In genomic region chr11:119025099-119025473, GRCh38 we compare ENCODE assay signal across 13 cellular contexts. TPM values are rescaled to one million over a fixed set of nuclear protein-coding genes. Genes with fewer than 3 reads are reported as not detected.
DNase-seq lines count a peak whose midpoint lies in the region; ATAC-seq and TF ChIP-seq lines count a peak whose summit lies in the region.
"Had no signal": no experiment of that assay in that cellular context is flagged by ENCODE, and none has a peak within 500 bp of the region (broad histone marks: within the 10 kb centered on the region; RNA-seq: fewer than 3 reads in every experiment).

No MANE protein-coding gene starts in this region.

- peak; percentile 22 for ATAC-seq in WTC11
- ATAC-seq in lower lobe of right lung = no peak
- no peak for ATAC-seq in thoracic aorta (ENCODE audit: insufficient number of reproducible peaks, low FRiP score, low read depth)
- ATAC-seq in HG03565 (IDR thresholded peaks at IDR 0.05; ENCODE audit: unreplicated experiment) = no peak

- POLR2A ChIA-PET in WTC11 (lab: Charles Lee) = no interaction called here

- H3K4me3 Mint-ChIP-seq in WTC11 = no peak overlapping the region
- H3K4me3 Mint-ChIP-seq: dendritic cell treated with granulocyte-macrophage colony-stimulating factor and Interleukin-4, amounts not matched to agents 40 ng/mL and 50 ng/mL, for 4 days had no signal

- CTCF ChIA-PET in mammary epithelial cell (lab: Charles Lee; ENCODE audit: low non-redundant PET) (no interaction called here), WTC11 (lab: Charles Lee) (interaction anchor here (0.5 kb wide), 1 partner anchor 11 kb away, joined by 6 read pairs; no protein-coding TSS in a partner anchor)

- no peaks in the 10 kb centered on the region for H3K27me3 ChIP-seq in breast epithelium
- H3K27me3 ChIP-seq in mammary epithelial cell (ENCODE audit: insufficient read depth, low read length) = no peaks in the 10 kb centered on the region
- no peaks in the 10 kb centered on the region for H3K27me3 ChIP-seq in lower lobe of right lung (ENCODE audit: low read depth)
- H3K27me3 ChIP-seq in thoracic aorta (replicated peaks; ENCODE audit: insufficient read depth) = no peaks in the 10 kb centered on the region
- H3K27me3 ChIP-seq: thyroid gland had no signal

- peak overlapping the region; percentile 10 to 67 for H3K27ac ChIP-seq in breast epithelium
- no peak overlapping the region for H3K27ac ChIP-seq in mammary epithelial cell (ENCODE audit: insufficient read depth, low read depth, low read length)
- peak overlapping the region; percentile 42 for H3K27ac ChIP-seq in lower lobe of right lung
- peak overlapping the region; percentile 39 to 61 for H3K27ac ChIP-seq in thoracic aorta

- H2AFZ ChIP-seq in mammary epithelial cell (ENCODE audit: low read depth, low read length) = no peak overlapping the region

- no peak for TF ChIP-seq CTCF in breast epithelium (IDR thresholded peaks at IDR 0.05)
- TF ChIP-seq CTCF in mammary epithelial cell (conservative IDR thresholded peaks at IDR 0.05 in 1 of 2, IDR thresholded peaks at IDR 0.05 in 1 of 2; ENCODE audit: extremely low read depth in 1 of 2, insufficient read depth in 1 of 2, low read depth in 1 of 2, low read length in 2 of 2) = no peak
- TF ChIP-seq CTCF in WTC11 (IDR thresholded peaks at IDR 0.05) = no peak
- no peak for TF ChIP-seq CTCF in lower lobe of right lung (IDR thresholded peaks at IDR 0.05)
- no peak for TF ChIP-seq CTCF in thoracic aorta (IDR thresholded peaks at IDR 0.05)

- no peak overlapping the region for H3K9ac ChIP-seq in mammary epithelial cell (ENCODE audit: insufficient read depth, low read length)

- WGBS in mammary epithelial cell (ENCODE audit: low coverage, missing lambda C conversion rate) = 21% methylated on average over 5 of the region's 5 CpGs

- BruUV-seq in mammary epithelial cell (replicated peaks; lab: Mats Ljungman, UMichigan) = no TSS peak

- no peak overlapping the region for H3K4me2 ChIP-seq in mammary epithelial cell (ENCODE audit: insufficient read depth, low read depth, low read length)

- peaks cover 56% of the 10 kb centered on the region for H3K36me3 Mint-ChIP-seq in WTC11

- no peaks in the 10 kb centered on the region for H4K20me1 ChIP-seq in mammary epithelial cell (ENCODE audit: insufficient read depth, low read length)

- H3K4me1 ChIP-seq in breast epithelium = peaks cover 2 to 31% of the 10 kb centered on the region in 2 donors
- peaks cover 11% of the 10 kb centered on the region for H3K4me1 ChIP-seq in mammary epithelial cell (ENCODE audit: insufficient read depth, low read length)
- peaks cover 50% of the 10 kb centered on the region for H3K4me1 ChIP-seq in lower lobe of right lung
- H3K4me1 ChIP-seq in thoracic aorta (ENCODE audit: control insufficient read depth in 1 of 2, low read depth in 2 of 2) = peaks cover 16 to 50% of the 10 kb centered on the region in 2 donors

- intact Hi-C loops in breast epithelium (cut with DNase I; ENCODE audit: low total_unique reads) (no loop called here), mammary epithelial cell (cut with micrococcal nuclease) (no loop called here), lower lobe of right lung (cut with DNase I) (no loop called here)

- H3K27ac Mint-ChIP-seq in WTC11 = 0 out of 2 replicates have a peak overlapping the region, but pooled peaks have one; percentile 70

- no peak for TF ChIP-seq POLR2A in breast epithelium (IDR thresholded peaks at IDR 0.05)

- H3K36me3 ChIP-seq in breast epithelium (no peaks in the 10 kb centered on the region), mammary epithelial cell (ENCODE audit: insufficient read depth, low read length) (peaks cover 8% of the 10 kb centered on the region), lower lobe of right lung (peaks cover 64% of the 10 kb centered on the region), thoracic aorta (peaks cover 26% of the 10 kb centered on the region)

- DNase-seq in breast epithelium (ENCODE audit: low spot score in 2 of 2) (no peak), mammary epithelial cell (no peak), WTC11 (ENCODE audit: low spot score) (no peak), lower lobe of right lung (no peak), thoracic aorta (ENCODE audit: low spot score) (no peak), NCI-H774 (lab: John Stamatoyannopoulos, UW) (no peak), NCI-H2171 treated with DMSO at 0.1 percent for 48 hours (lab: John Stamatoyannopoulos, UW) (no peak)
- DNase-seq: NCI-H2029 treated with DMSO at 0.1 percent for 48 hours, NCI-H82, SHP77, thyroid gland had no signal

- H3K4me1 Mint-ChIP-seq in WTC11 = peaks cover 19% of the 10 kb centered on the region

- dilution Hi-C loops in mammary epithelial cell (cut with HindIII; ENCODE audit: low sequenced_read_pairs) = no loop called here

- H3K9me3 ChIP-seq in breast epithelium (no peaks in the 10 kb centered on the region), mammary epithelial cell (replicated peaks; ENCODE audit: insufficient read depth, low read length) (no peaks in the 10 kb centered on the region), lower lobe of right lung (no peaks in the 10 kb centered on the region), thoracic aorta (no peaks in the 10 kb centered on the region)
- H3K9me3 ChIP-seq: thyroid gland had no signal

- H3K9me3 Mint-ChIP-seq in WTC11 = no peaks in the 10 kb centered on the region
- H3K9me3 Mint-ChIP-seq: dendritic cell treated with granulocyte-macrophage colony-stimulating factor and Interleukin-4, amounts not matched to agents 40 ng/mL and 50 ng/mL, for 4 days had no signal

- H3K79me2 ChIP-seq in mammary epithelial cell (ENCODE audit: insufficient read depth, low read length) = peaks cover 43% of the 10 kb centered on the region

- H3K4me3 ChIP-seq in breast epithelium = peak overlapping the region in 1 of 3 donors; percentile 18
- H3K4me3 ChIP-seq in mammary epithelial cell (replicated peaks in 1 of 3; ENCODE audit: insufficient read depth in 1 of 3, low read depth in 2 of 3, low read length in 3 of 3) = no peak overlapping the region
- peak overlapping the region; percentile 9 for H3K4me3 ChIP-seq in lower lobe of right lung
- H3K4me3 ChIP-seq in thoracic aorta = no peak overlapping the region
- H3K4me3 ChIP-seq: thyroid gland had no signal

- H3K27me3 Mint-ChIP-seq in WTC11 (ENCODE audit: low read depth) = no peaks in the 10 kb centered on the region
- H3K27me3 Mint-ChIP-seq: dendritic cell treated with granulocyte-macrophage colony-stimulating factor and Interleukin-4, amounts not matched to agents 40 ng/mL and 50 ng/mL, for 4 days had no signal

- in situ Hi-C loops in mammary epithelial cell (cut with MboI; ENCODE audit: low sequenced_read_pairs in 2 of 2) = no loop called here

TF ChIP-seq in WTC11, 78 proteins besides CTCF, POLR2A, EP300 and RAD21 (continues in another document):
- no peak for TF ChIP-seq AR (CRISPR knock-in tag; IDR thresholded peaks at IDR 0.05)
- no peak for TF ChIP-seq MLX (CRISPR knock-in tag; IDR thresholded peaks at IDR 0.05)

RNA-seq across cellular contexts. Expression of gene SLC37A4, which starts 5.6 kb away (rescaled TPM):
- total RNA-seq in breast epithelium (10 to 100 TPM; 21.8 to 25.9 (median 25.3) TPM), mammary epithelial cell (10 to 100 TPM; 15.8 to 16.7 TPM), WTC11 (2021) (48.6 to 57.0 TPM (median 54.5 TPM) in 3 replicates), lower lobe of right lung (13.2 TPM), thoracic aorta (10 to 100 TPM; 12.5 to 15.0 TPM)
- 26.7 TPM for polyA plus RNA-seq in mammary epithelial cell
- 33.7 TPM for polyA minus RNA-seq in mammary epithelial cell

RNA-seq across cellular contexts. Expression of gene TRAPPC4, which starts 6.5 kb away (rescaled TPM):
- total RNA-seq in breast epithelium (10 to 100 TPM; 52.6 to 63.7 (median 60.0) TPM), mammary epithelial cell (10 to 100 TPM; 51.1 to 58.2 TPM), WTC11 (2021) (65.1 to 75.7 TPM (median 65.5 TPM) in 3 replicates), lower lobe of right lung (49.7 TPM), thoracic aorta (10 to 100 TPM; 58.2 to 63.0 TPM)
- 205 TPM for polyA plus RNA-seq in mammary epithelial cell
- 80.7 TPM for polyA minus RNA-seq in mammary epithelial cell

RNA-seq across cellular contexts. Expression of gene RPS25, which starts 6.9 kb away (rescaled TPM):
- total RNA-seq in breast epithelium (1,000 to 10,000 TPM; 1,984 to 3,403 (median 2,926) TPM), mammary epithelial cell (100 to 1,000 TPM; 474 to 819 TPM), WTC11 (2021) (1,349 to 1,504 TPM (median 1,464 TPM) in 3 replicates), lower lobe of right lung (878 TPM), thoracic aorta (100 to 1,000 TPM; 672 to 840 TPM)
- polyA plus RNA-seq in mammary epithelial cell = 1,644 TPM
- 103 TPM for polyA minus RNA-seq in mammary epithelial cell

RNA-seq across cellular contexts. Expression of gene CENATAC, which starts 27.1 kb away (rescaled TPM):
- total RNA-seq in breast epithelium (10 to 100 TPM; 42.9 to 75.4 (median 71.1) TPM), mammary epithelial cell (10 to 100 TPM; 37.8 to 46.9 TPM), WTC11 (2021) (39.1 to 42.1 TPM (median 41.7 TPM) in 3 replicates), lower lobe of right lung (51.0 TPM), thoracic aorta (100 to 1,000 TPM in 1 of 2 donors, 10 to 100 TPM in 1; 63.5 to 128 TPM)
- polyA plus RNA-seq in mammary epithelial cell = 7.6 TPM
- polyA minus RNA-seq in mammary epithelial cell = 2.1 TPM

RNA-seq across cellular contexts. Expression of gene HYOU1, which starts 31.9 kb away (rescaled TPM):
- total RNA-seq in breast epithelium (10 to 100 TPM; 37.0 to 73.7 (median 57.5) TPM), mammary epithelial cell (100 to 1,000 TPM; 160 to 187 TPM), WTC11 (2021) (212 to 276 TPM (median 218 TPM) in 3 replicates), lower lobe of right lung (115 TPM), thoracic aorta (100 to 1,000 TPM in 1 of 2 donors, 10 to 100 TPM in 1; 94.1 to 140 TPM)
- 162 TPM for polyA plus RNA-seq in mammary epithelial cell
- 270 TPM for polyA minus RNA-seq in mammary epithelial cell
